In the genomic region with DNA sequence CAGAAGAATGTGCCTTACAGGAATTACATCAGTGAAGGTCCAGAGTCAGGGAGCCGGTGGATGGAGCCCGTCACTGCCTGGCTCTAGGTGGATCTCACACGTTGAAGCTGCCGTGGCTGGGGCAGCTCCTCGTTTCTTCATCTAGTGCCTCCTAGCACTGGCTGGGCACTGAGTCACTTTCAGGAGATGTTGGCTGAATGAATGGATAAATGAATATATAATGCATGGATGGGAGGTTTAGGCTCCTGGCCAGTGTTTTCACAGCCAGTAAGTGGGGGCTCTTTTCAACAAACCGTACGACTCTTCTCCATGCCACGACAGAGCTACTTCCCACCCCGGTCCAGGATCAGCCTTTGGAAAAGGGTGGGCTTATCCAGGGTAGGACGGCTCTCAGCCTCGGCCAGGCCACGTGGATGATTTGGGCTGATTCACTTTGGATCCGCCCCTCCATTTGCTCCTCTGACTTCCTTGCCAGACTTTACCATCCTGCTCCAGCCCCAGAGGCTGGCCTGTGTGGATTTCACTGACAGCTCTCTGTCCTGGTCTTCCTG, we compare ENCODE assay signal across 8 cellular contexts. TPM values are rescaled to one million over a fixed set of nuclear protein-coding genes. Genes with fewer than 3 reads are reported as not detected.
DNase-seq lines count a peak whose midpoint lies in the region; ATAC-seq and TF ChIP-seq lines count a peak whose summit lies in the region.

No MANE protein-coding gene starts in this region.

- H3K27ac Mint-ChIP-seq in GM23338 (no peak overlapping the region; the same call in 1 of the 2 replicates), WTC11 (peak overlapping the region; percentile 67; the same call in 1 of the 2 replicates)
- peak overlapping the region; percentile 75 for H3K27ac Mint-ChIP-seq in stimulated activated effector memory CD8-positive, alpha-beta T cell treated with anti-CD3 and anti-CD28 coated beads, Interleukin-12 subunit alpha, Interleukin-12 subunit beta, amount 100 ng/mL, for 72 hours

- H3K4me1 ChIP-seq in GM23338 (ENCODE audit: insufficient read depth), result peaks cover 34% of the 10 kb centered on the region

- no peaks in the 10 kb centered on the region for H3K27me3 ChIP-seq in GM23338 (ENCODE audit: insufficient read depth)

- H3K4me2 ChIP-seq in GM23338, result peak overlapping the region; percentile 84

- DNase-seq in GM23338 (ENCODE audit: low spot score) (no peak), WTC11 (ENCODE audit: low spot score) (peak; percentile 23), left ventricle myocardium superior (peak; percentile 58), NOMO-1 treated with dmso at 0.1 percent for 144 hours (lab: John Stamatoyannopoulos, UW; ENCODE audit: unreplicated experiment) (no peak), hippocampal formation (lab: John Stamatoyannopoulos, UW) (no peak), HK-2 (ENCODE audit: unreplicated experiment) (no peak)
- no peak for DNase-seq in stimulated activated effector memory CD8-positive, alpha-beta T cell treated with anti-CD3 and anti-CD28 coated beads, Interleukin-12 subunit alpha, Interleukin-12 subunit beta, amount 100 ng/mL, for 72 hours (ENCODE audit: low spot score in 2 of 2)

- no peaks in the 10 kb centered on the region for H3K9me2 ChIP-seq in GM23338 (ENCODE audit: insufficient read depth)

- POLR2A ChIA-PET in WTC11 (lab: Charles Lee), result no interaction called here

- CTCF ChIA-PET in WTC11 (lab: Charles Lee), result interaction anchor here (1.2 to 2.9 kb wide), 2 partner anchors 24 to 384 kb away, joined by 3 to 7 read pairs; no protein-coding TSS in a partner anchor

- H3K4me3 ChIP-seq in GM23338, result no peak overlapping the region

- no peak for TF ChIP-seq CTCF in GM23338 (conservative IDR thresholded peaks at IDR 0.05; ENCODE audit: low read depth in 2 of 2)
- no peak for TF ChIP-seq CTCF in WTC11 (IDR thresholded peaks at IDR 0.05)

- H3K27me3 Mint-ChIP-seq in GM23338 (ENCODE audit: insufficient read depth, low read depth, poor library complexity), result peaks cover 26% of the 10 kb centered on the region
- H3K27me3 Mint-ChIP-seq in WTC11 (ENCODE audit: low read depth), result peaks cover 23% of the 10 kb centered on the region

- intact Hi-C loops in left ventricle myocardium superior (cut with micrococcal nuclease), result no loop called here

- H3K27ac ChIP-seq in GM23338 (ENCODE audit: low read depth), result no peak overlapping the region

- H3K4me3 Mint-ChIP-seq in GM23338 (no peak overlapping the region; the same call in 1 of the 3 replicates), WTC11 (peak overlapping the region; percentile 78; the same call in 1 of the 2 replicates)
- peak overlapping the region; percentile 76 for H3K4me3 Mint-ChIP-seq in stimulated activated effector memory CD8-positive, alpha-beta T cell treated with anti-CD3 and anti-CD28 coated beads, Interleukin-12 subunit alpha, Interleukin-12 subunit beta, amount 100 ng/mL, for 72 hours

- H3F3A ChIP-seq in GM23338 (replicated peaks; ENCODE audit: low read depth), result peaks cover 10% of the 10 kb centered on the region; the same call in 1 of the 2 replicates

- peaks cover 26% of the 10 kb centered on the region for H3K79me2 ChIP-seq in GM23338 (replicated peaks; ENCODE audit: insufficient read depth)

- peak overlapping the region; percentile 98 for H2AFZ ChIP-seq in GM23338

- H4K20me1 ChIP-seq in GM23338 (replicated peaks; ENCODE audit: insufficient read depth), result peaks cover 14% of the 10 kb centered on the region

- no peaks in the 10 kb centered on the region for H3K9me3 Mint-ChIP-seq in GM23338
- no peaks in the 10 kb centered on the region for H3K9me3 Mint-ChIP-seq in WTC11
- no peaks in the 10 kb centered on the region for H3K9me3 Mint-ChIP-seq in stimulated activated effector memory CD8-positive, alpha-beta T cell treated with anti-CD3 and anti-CD28 coated beads, Interleukin-12 subunit alpha, Interleukin-12 subunit beta, amount 100 ng/mL, for 72 hours

- peaks cover 6% of the 10 kb centered on the region; the same call in 2 of the 3 replicates for H3K36me3 Mint-ChIP-seq in GM23338 (ENCODE audit: low read depth)
- H3K36me3 Mint-ChIP-seq in WTC11, result no peaks in the 10 kb centered on the region
- H3K36me3 Mint-ChIP-seq in stimulated activated effector memory CD8-positive, alpha-beta T cell treated with anti-CD3 and anti-CD28 coated beads, Interleukin-12 subunit alpha, Interleukin-12 subunit beta, amount 100 ng/mL, for 72 hours, result no peaks in the 10 kb centered on the region

- peaks cover 44% of the 10 kb centered on the region for H3K4me1 Mint-ChIP-seq in GM23338
- H3K4me1 Mint-ChIP-seq in WTC11, result peaks cover 43% of the 10 kb centered on the region
- H3K4me1 Mint-ChIP-seq in stimulated activated effector memory CD8-positive, alpha-beta T cell treated with anti-CD3 and anti-CD28 coated beads, Interleukin-12 subunit alpha, Interleukin-12 subunit beta, amount 100 ng/mL, for 72 hours, result peaks cover 14% of the 10 kb centered on the region

- 0 out of 2 replicates have a peak, but pooled peaks cover 7% of the 10 kb centered on the region for H3K36me3 ChIP-seq in GM23338 (ENCODE audit: insufficient read depth)

- ATAC-seq in GM23338 (no peak), WTC11 (peak; percentile 6), left ventricle myocardium superior (peak; percentile 17), HG03039 (IDR thresholded peaks at IDR 0.05; ENCODE audit: unreplicated experiment) (no peak)
- no peak for ATAC-seq in stimulated activated effector memory CD8-positive, alpha-beta T cell treated with anti-CD3 and anti-CD28 coated beads, Interleukin-12 subunit alpha, Interleukin-12 subunit beta, amount 100 ng/mL, for 72 hours

TF ChIP-seq in GM23338, 12 proteins besides CTCF, POLR2A, EP300 and RAD21 (continues in another document):
- TF ChIP-seq, protein P1, sequence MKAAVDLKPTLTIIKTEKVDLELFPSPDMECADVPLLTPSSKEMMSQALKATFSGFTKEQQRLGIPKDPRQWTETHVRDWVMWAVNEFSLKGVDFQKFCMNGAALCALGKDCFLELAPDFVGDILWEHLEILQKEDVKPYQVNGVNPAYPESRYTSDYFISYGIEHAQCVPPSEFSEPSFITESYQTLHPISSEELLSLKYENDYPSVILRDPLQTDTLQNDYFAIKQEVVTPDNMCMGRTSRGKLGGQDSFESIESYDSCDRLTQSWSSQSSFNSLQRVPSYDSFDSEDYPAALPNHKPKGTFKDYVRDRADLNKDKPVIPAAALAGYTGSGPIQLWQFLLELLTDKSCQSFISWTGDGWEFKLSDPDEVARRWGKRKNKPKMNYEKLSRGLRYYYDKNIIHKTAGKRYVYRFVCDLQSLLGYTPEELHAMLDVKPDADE (IDR thresholded peaks at IDR 0.05), result no peak

TF ChIP-seq in WTC11, 78 proteins besides CTCF, POLR2A, EP300 and RAD21:
- TF ChIP-seq ETV6 (CRISPR knock-in tag; IDR thresholded peaks at IDR 0.05), result no peak
- no peak for TF ChIP-seq FOXJ3 (CRISPR knock-in tag; IDR thresholded peaks at IDR 0.05; ENCODE audit: borderline replicate concordance)
- TF ChIP-seq PRDM15 (CRISPR knock-in tag; IDR thresholded peaks at IDR 0.05), result no peak
- TF ChIP-seq SOX15 (CRISPR knock-in tag; IDR thresholded peaks at IDR 0.05), result no peak
- TF ChIP-seq, protein P2, sequence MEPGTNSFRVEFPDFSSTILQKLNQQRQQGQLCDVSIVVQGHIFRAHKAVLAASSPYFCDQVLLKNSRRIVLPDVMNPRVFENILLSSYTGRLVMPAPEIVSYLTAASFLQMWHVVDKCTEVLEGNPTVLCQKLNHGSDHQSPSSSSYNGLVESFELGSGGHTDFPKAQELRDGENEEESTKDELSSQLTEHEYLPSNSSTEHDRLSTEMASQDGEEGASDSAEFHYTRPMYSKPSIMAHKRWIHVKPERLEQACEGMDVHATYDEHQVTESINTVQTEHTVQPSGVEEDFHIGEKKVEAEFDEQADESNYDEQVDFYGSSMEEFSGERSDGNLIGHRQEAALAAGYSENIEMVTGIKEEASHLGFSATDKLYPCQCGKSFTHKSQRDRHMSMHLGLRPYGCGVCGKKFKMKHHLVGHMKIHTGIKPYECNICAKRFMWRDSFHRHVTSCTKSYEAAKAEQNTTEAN (CRISPR knock-in tag; IDR thresholded peaks at IDR 0.05), result no peak
- TF ChIP-seq KAT7 (CRISPR knock-in tag; IDR thresholded peaks at IDR 0.05; ENCODE audit: borderline replicate concordance), result no peak
- TF ChIP-seq ZNF263 (CRISPR knock-in tag; IDR thresholded peaks at IDR 0.05; ENCODE audit: low read depth), result no peak
- no peak for TF ChIP-seq SP1 (CRISPR knock-in tag; conservative IDR thresholded peaks at IDR 0.05)
- no peak for TF ChIP-seq ATF1 (CRISPR knock-in tag; IDR thresholded peaks at IDR 0.05)
TF ChIP-seq in WTC11: peak in this region for 0.

RNA-seq across cellular contexts. Expression of gene SH3PXD2B, which starts 1.3 kb away (rescaled TPM):
- 50.1 and 52.5 TPM in 2 replicates for total RNA-seq in GM23338 (2014; rRNA removed; shearing (Covaris generic))
- 40.2 and 48.0 TPM in 2 replicates for polyA plus RNA-seq in GM23338 (2016; fragmentation: Nextera tagmentation; extraction: Ambion mirVana)
- total RNA-seq in WTC11 (2021), result 52.2 to 64.1 TPM (median 57.4 TPM) in 3 replicates
- total RNA-seq in left ventricle myocardium superior, result 5.0 TPM

Comparison
In these comparisons a context has a peak if more than half of its experiments do, and no peak if none do; other contexts are left out.
1. ATAC-seq: peak in WTC11 (single experiment) and left ventricle myocardium superior (single experiment); none in GM23338 (single experiment), stimulated activated effector memory CD8-positive, alpha-beta T cell treated with anti-CD3 and anti-CD28 coated beads, Interleukin-12 subunit alpha, Interleukin-12 subunit beta, amount 100 ng/mL, for 72 hours (single experiment) and HG03039 (single experiment).
2. DNase-seq: peak in WTC11 (single experiment) and left ventricle myocardium superior (single experiment); none in GM23338 (single experiment), stimulated activated effector memory CD8-positive, alpha-beta T cell treated with anti-CD3 and anti-CD28 coated beads, Interleukin-12 subunit alpha, Interleukin-12 subunit beta, amount 100 ng/mL, for 72 hours (0 of 2), NOMO-1 treated with dmso at 0.1 percent for 144 hours (single experiment), hippocampal formation (0 of 2) and HK-2 (single experiment).